In the genomic region with DNA sequence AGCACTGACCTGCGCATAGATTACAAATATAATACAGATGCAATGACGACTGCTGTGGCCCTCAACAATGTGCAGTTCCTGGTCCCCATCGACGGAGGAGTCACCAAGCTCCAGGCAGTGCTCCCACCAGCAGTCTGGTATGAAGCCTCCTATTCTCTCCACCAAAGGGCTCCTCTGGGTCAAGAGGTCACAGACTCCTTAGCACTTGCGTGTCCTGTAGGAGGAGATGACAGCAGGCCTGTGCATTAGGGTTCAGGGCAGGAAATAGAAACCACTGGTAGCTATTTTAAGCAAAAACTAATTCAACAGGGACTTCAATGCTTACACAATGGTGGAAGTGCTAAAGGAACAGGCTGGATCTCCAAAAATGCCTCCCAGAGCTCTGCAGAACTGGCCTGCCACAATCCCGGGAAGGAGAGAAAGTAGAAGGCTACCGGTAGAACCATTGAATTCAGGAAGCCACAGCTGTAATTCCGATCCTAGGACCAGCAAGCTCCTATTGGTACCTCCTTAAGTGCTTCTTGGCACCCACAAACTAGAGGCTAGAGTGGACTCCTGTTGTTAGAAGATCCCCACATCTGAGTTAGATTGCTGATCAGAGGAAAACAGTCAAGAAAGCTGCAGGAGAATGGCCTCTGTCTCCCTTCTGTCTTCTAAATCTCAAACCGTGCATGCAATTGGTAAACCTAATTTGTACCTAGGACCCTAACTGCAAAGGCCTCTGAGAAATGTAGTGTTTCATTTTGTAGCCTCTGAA, we compare ENCODE assay signal across 12 cellular contexts. TPM values are rescaled to one million over a fixed set of nuclear protein-coding genes. Genes with fewer than 3 reads are reported as not detected.
DNase-seq lines count a peak whose midpoint lies in the region; ATAC-seq and TF ChIP-seq lines count a peak whose summit lies in the region.
"Had no signal": no experiment of that assay in that cellular context is flagged by ENCODE, and none has a peak within 500 bp of the region (broad histone marks: within the 10 kb centered on the region; RNA-seq: fewer than 3 reads in every experiment).

No MANE protein-coding gene starts in this region.

- H3K9me3 ChIP-seq in left lung: no peaks in the 10 kb centered on the region

- H3K4me1 ChIP-seq in left lung: no peaks in the 10 kb centered on the region

- no peaks in the 10 kb centered on the region for H3K36me3 ChIP-seq in left lung

- H3K27me3 ChIP-seq in left lung: no peaks in the 10 kb centered on the region

- no peak overlapping the region for H3K4me3 ChIP-seq in left lung

- no peak overlapping the region for H3K27ac ChIP-seq in left lung

- intact Hi-C loops in left lung (cut with DNase I): no loop called here

- no peak for TF ChIP-seq CTCF in left lung (IDR thresholded peaks at IDR 0.05)

- no peak for DNase-seq in left lung
- no peak for DNase-seq in dermis blood vessel endothelial cell
- DNase-seq in NCI-H345 (lab: John Stamatoyannopoulos, UW): no peak
- no peak for DNase-seq in GDM1 (lab: John Stamatoyannopoulos, UW)
- DNase-seq in stimulated activated CD4-positive, alpha-beta T cell treated with anti-CD3 and anti-CD28 coated beads, Interleukin-2, amount 100 ng/mL, for 24 hours: no peak
- DNase-seq: activated CD4-positive, alpha-beta T cell treated with anti-CD3 and anti-CD28 coated beads, Interleukin-2, amount 50 U/mL, for 4 hours; effector CD8-positive, alpha-beta T cell; NCI-H2081 treated with DMSO at 0.1 percent for 48 hours; SHP77 treated with DMSO at 0.1 percent for 48 hours had no signal

- peak; percentile 81 for ATAC-seq in GM18907 (IDR thresholded peaks at IDR 0.05; ENCODE audit: unreplicated experiment)
- ATAC-seq in GM21576 (IDR thresholded peaks at IDR 0.05; ENCODE audit: unreplicated experiment): peak; percentile 71
- ATAC-seq in HG03469 (IDR thresholded peaks at IDR 0.05; ENCODE audit: unreplicated experiment): peak; percentile 79
- ATAC-seq in left lung: peak; percentile 13

RNA-seq across cellular contexts. Expression of gene DYNLT5, which starts 12.7 kb away (rescaled TPM):
- total RNA-seq in left lung (1 to 10 TPM in 1 of 2 donors, under 1 TPM in 1; 0.73 to 4.3 TPM), dermis blood vessel endothelial cell (1.1 and 3.9 TPM in 2 replicates)

Comparison
In these comparisons a context has a peak if more than half of its experiments do, and no peak if none do; other contexts are left out.
1. ATAC-seq: peak in every context shown above with its lines; median percentile 81 in GM18907; 79 in HG03469; 71 in GM21576; 13 in left lung.